8 cellular contexts compared by ENCODE assay signal in genomic region chr10:93993414-93993781, GRCh38. TPM values are rescaled to one million over a fixed set of nuclear protein-coding genes. Genes with fewer than 3 reads are reported as not detected.
A peak's percentile ranks its signal among the peaks of the same experiment; 100 is the strongest.
DNase-seq lines count a peak whose midpoint lies in the region; ATAC-seq and TF ChIP-seq lines count a peak whose summit lies in the region.
"Had no signal": no experiment of that assay in that cellular context is flagged by ENCODE, and none has a peak within 500 bp of the region (broad histone marks: within the 10 kb centered on the region; RNA-seq: fewer than 3 reads in every experiment).

No MANE protein-coding gene starts in this region.

- intact Hi-C loops in HCT116 (cut with micrococcal nuclease) = loop anchor here (5.0 kb wide), 1 partner anchor 49 kb away; no protein-coding TSS in a partner anchor
- intact Hi-C loops in CD4-positive, alpha-beta memory T cell (cut with micrococcal nuclease) = no loop called here

- no peak for DNase-seq in HCT116 (ENCODE audit: low read depth, low spot score)
- peak; percentile 14 for DNase-seq in WERI-Rb-1
- no peak for DNase-seq in hepatocyte (ENCODE audit: low spot score)
- no peak for DNase-seq in CD4-positive, alpha-beta memory T cell
- DNase-seq: stimulated activated naive B cell treated with anti-CD40 and anti-IgM and Interleukin-4, amounts not matched to agents 10 μg/mL and 1 μg/mL and 100 μg/mL, for 72 hours had no signal

- no peak for TF ChIP-seq RAD21 in HCT116 (IDR thresholded peaks at IDR 0.05; ENCODE audit: low read depth)

- H3K4me1 Mint-ChIP-seq in CD4-positive, alpha-beta memory T cell = peaks cover 0 to 7% (median 5%) of the 10 kb centered on the region in 4 donors

- no TSS peak for BruUV-seq in HCT116 (replicated peaks; lab: Mats Ljungman, UMichigan)

- H3K9me3 ChIP-seq in HCT116 (ENCODE audit: control insufficient read depth in 1 of 2, insufficient read depth in 1 of 2, low read depth in 1 of 2, low read length in 2 of 2) (no peaks in the 10 kb centered on the region), WERI-Rb-1 (ENCODE audit: severe bottlenecking) (no peaks in the 10 kb centered on the region), hepatocyte (ENCODE audit: low read depth) (no peaks in the 10 kb centered on the region), skeletal muscle tissue (ENCODE audit: control insufficient read depth in 3 of 3, low read length in 3 of 3) (no peaks in the 10 kb centered on the region)
- H3K9me3 ChIP-seq in CD4-positive, alpha-beta memory T cell (ENCODE audit: control insufficient read depth in 1 of 2, low read length in 2 of 2) = no peaks in the 10 kb centered on the region

- no peak overlapping the region for H3K27ac Mint-ChIP-seq in CD4-positive, alpha-beta memory T cell
- H3K27ac Mint-ChIP-seq: stimulated activated naive B cell treated with anti-CD40 and anti-IgM and Interleukin-4, amounts not matched to agents 10 μg/mL and 1 μg/mL and 100 μg/mL, for 72 hours had no signal

- RAD21 ChIA-PET in HCT116 (lab: Charles Lee; ENCODE audit: low non-redundant PET in 1 of 2, low total read pairs in 2 of 2, uncharacterized antibody in 2 of 2, unreplicated experiment in 2 of 2) = no interaction called here

- peak overlapping the region in 3 of 8 donors; percentile 30 to 62 (median 47) for H3K4me3 Mint-ChIP-seq in CD4-positive, alpha-beta memory T cell

- peaks cover 0 to 5% (median 2%) of the 10 kb centered on the region in 8 donors for H3K9me3 Mint-ChIP-seq in CD4-positive, alpha-beta memory T cell

- POLR2A ChIA-PET in HCT116 (lab: Charles Lee) = no interaction called here
- POLR2A ChIA-PET in CD4-positive, alpha-beta memory T cell (lab: Charles Lee; ENCODE audit: partially characterized antibody) = no interaction called here

- H3K27ac ChIP-seq in HCT116 (ENCODE audit: low read depth, low read length) = no peak overlapping the region; the same call in 1 of the 2 replicates
- H3K27ac ChIP-seq in WERI-Rb-1 = peak overlapping the region; percentile 67
- peak overlapping the region; percentile 52 for H3K27ac ChIP-seq in hepatocyte
- H3K27ac ChIP-seq in skeletal muscle tissue (ENCODE audit: low read depth, low read length) = no peak overlapping the region
- no peak overlapping the region for H3K27ac ChIP-seq in CD4-positive, alpha-beta memory T cell (ENCODE audit: low read depth, low read length)

- peaks cover 0 to 4% of the 10 kb centered on the region in 2 donors for H3K36me3 Mint-ChIP-seq in CD4-positive, alpha-beta memory T cell
- H3K36me3 Mint-ChIP-seq: stimulated activated naive B cell treated with anti-CD40 and anti-IgM and Interleukin-4, amounts not matched to agents 10 μg/mL and 1 μg/mL and 100 μg/mL, for 72 hours had no signal

- peaks cover 47 to 60% of the 10 kb centered on the region in 2 donors for H3K27me3 Mint-ChIP-seq in CD4-positive, alpha-beta memory T cell

- CTCF ChIA-PET in HCT116 (lab: Charles Lee) = no interaction called here
- CTCF ChIA-PET in CD4-positive, alpha-beta memory T cell (lab: Charles Lee; ENCODE audit: partially characterized antibody) = no interaction called here

- 10% methylated on average over 20 of the region's 25 CpGs for WGBS in hepatocyte (ENCODE audit: low lambda C conversion rate, missing lambda C conversion rate)

- H3K4me1 ChIP-seq in HCT116 (ENCODE audit: control insufficient read depth in 1 of 2, insufficient read depth in 2 of 2, low read length in 2 of 2) (peaks cover 24 to 36% of the 10 kb centered on the region in 2 experiments), hepatocyte (ENCODE audit: insufficient read depth) (peaks cover 34% of the 10 kb centered on the region), skeletal muscle tissue (ENCODE audit: control insufficient read depth in 3 of 3, insufficient read depth in 3 of 3, low read length in 3 of 3) (peaks cover 11 to 34% (median 16%) of the 10 kb centered on the region in 3 donors)
- H3K4me1 ChIP-seq in CD4-positive, alpha-beta memory T cell (ENCODE audit: insufficient read depth, low read length) = no peaks in the 10 kb centered on the region

- no peaks in the 10 kb centered on the region for H3K79me2 ChIP-seq in HCT116 (ENCODE audit: insufficient read depth, low read length)
- peaks cover 38% of the 10 kb centered on the region for H3K79me2 ChIP-seq in hepatocyte

- peak overlapping the region; percentile 89 for H3K4me2 ChIP-seq in HCT116 (ENCODE audit: low read length)
- peak overlapping the region; percentile 95 for H3K4me2 ChIP-seq in hepatocyte

- H3K36me3 ChIP-seq in HCT116 (ENCODE audit: control insufficient read depth in 1 of 2, insufficient read depth in 2 of 2, low read length in 2 of 2) = no peaks in the 10 kb centered on the region
- H3K36me3 ChIP-seq in WERI-Rb-1 = no peaks in the 10 kb centered on the region
- no peaks in the 10 kb centered on the region for H3K36me3 ChIP-seq in hepatocyte (replicated peaks; ENCODE audit: insufficient read depth, low read depth)
- no peaks in the 10 kb centered on the region for H3K36me3 ChIP-seq in skeletal muscle tissue (ENCODE audit: control insufficient read depth in 3 of 3, insufficient read depth in 3 of 3, low read length in 3 of 3)
- no peaks in the 10 kb centered on the region for H3K36me3 ChIP-seq in CD4-positive, alpha-beta memory T cell (ENCODE audit: insufficient read depth, low read length)

- TF ChIP-seq CTCF in HCT116 (IDR thresholded peaks at IDR 0.05 in 2 of 3, conservative IDR thresholded peaks at IDR 0.05 in 1 of 3; ENCODE audit: borderline replicate concordance in 1 of 3, insufficient read depth in 1 of 3, low read depth in 2 of 3, low read length in 2 of 3) (no peak), WERI-Rb-1 (IDR thresholded peaks at IDR 0.05; ENCODE audit: low read depth, low read length) (no peak), hepatocyte (IDR thresholded peaks at IDR 0.05; ENCODE audit: poor library complexity) (no peak)

- no peaks in the 10 kb centered on the region for H3K9me2 ChIP-seq in HCT116 (ENCODE audit: insufficient read depth)
- no peaks in the 10 kb centered on the region for H3K9me2 ChIP-seq in hepatocyte (replicated peaks; ENCODE audit: insufficient read depth)

- H3K9ac ChIP-seq in HCT116 (ENCODE audit: low read length) (peak overlapping the region; percentile 39), skeletal muscle tissue (ENCODE audit: low read depth in 1 of 3, low read length in 3 of 3) (peak overlapping the region; percentile 30 to 76 (median 58))

- H3K27me3 ChIP-seq in HCT116 (ENCODE audit: insufficient read depth, low read length) = no peaks in the 10 kb centered on the region
- no peaks in the 10 kb centered on the region for H3K27me3 ChIP-seq in WERI-Rb-1 (ENCODE audit: insufficient read depth, low read depth, severe bottlenecking)
- no peaks in the 10 kb centered on the region for H3K27me3 ChIP-seq in hepatocyte
- H3K27me3 ChIP-seq in skeletal muscle tissue (ENCODE audit: control insufficient read depth in 3 of 3, insufficient read depth in 3 of 3, low read length in 3 of 3) = no peaks in the 10 kb centered on the region
- peaks cover 12% of the 10 kb centered on the region for H3K27me3 ChIP-seq in CD4-positive, alpha-beta memory T cell (ENCODE audit: insufficient read depth, low read length)

- H4K20me1 ChIP-seq in HCT116 (ENCODE audit: insufficient read depth) (no peaks in the 10 kb centered on the region), hepatocyte (ENCODE audit: insufficient read depth, poor library complexity, severe bottlenecking) (no peaks in the 10 kb centered on the region)

- H2AFZ ChIP-seq in HCT116 (ENCODE audit: low read depth, low read length, poor library complexity, severe bottlenecking) (peak overlapping the region; percentile 91), hepatocyte (peak overlapping the region; percentile 80)

- no peak for TF ChIP-seq POLR2A in HCT116 (IDR thresholded peaks at IDR 0.05; ENCODE audit: borderline replicate concordance, extremely low read depth, insufficient read depth, insufficient read length)

- H3K4me3 ChIP-seq in HCT116 (replicated peaks in 1 of 2; ENCODE audit: low read depth in 1 of 2, low read length in 2 of 2) (peak overlapping the region; percentile 40 to 62), WERI-Rb-1 (ENCODE audit: low read depth, low read length) (peak overlapping the region; percentile 90), hepatocyte (peak overlapping the region; percentile 48), skeletal muscle tissue (ENCODE audit: low read length in 3 of 3) (peak overlapping the region; percentile 63 to 77 (median 69))
- no peak overlapping the region for H3K4me3 ChIP-seq in CD4-positive, alpha-beta memory T cell (ENCODE audit: low read length in 2 of 2)

- ATAC-seq in HCT116 = peak; percentile 53
- no peak for ATAC-seq in GM21529 (IDR thresholded peaks at IDR 0.05; ENCODE audit: unreplicated experiment)
- ATAC-seq in HG03280 (IDR thresholded peaks at IDR 0.05; ENCODE audit: unreplicated experiment) = no peak

TF ChIP-seq in HCT116, 20 proteins besides CTCF, POLR2A, EP300 and RAD21:
- no peak for TF ChIP-seq EZH2 (IDR thresholded peaks at IDR 0.05)

RNA-seq across cellular contexts. Expression of gene PLCE1, which starts 0.3 kb away (rescaled TPM):
- total RNA-seq in HCT116 (2021; ENCODE audit: unreplicated experiment) (2.5 TPM), hepatocyte (10.8 TPM in 2 replicates), skeletal muscle tissue (29.2 TPM)
- polyA plus RNA-seq in HCT116 (2012) = 1.1 and 1.4 TPM in 2 replicates
- 4.7 and 5.2 TPM in 2 replicates for polyA plus RNA-seq in hepatocyte
- not detected for total RNA-seq in CD4-positive, alpha-beta memory T cell
- under 1 TPM; 0.07 to 0.20 TPM for polyA plus RNA-seq in CD4-positive, alpha-beta memory T cell

Comparison
In these comparisons a context has a peak if more than half of its experiments do, and no peak if none do; other contexts are left out.
1. H3K27ac ChIP-seq: peak in WERI-Rb-1 (single experiment) and hepatocyte (single experiment); none in HCT116 (single experiment), skeletal muscle tissue (single experiment) and CD4-positive, alpha-beta memory T cell (single experiment).
2. H3K4me3 ChIP-seq: peak in HCT116 (2 of 2), WERI-Rb-1 (single experiment), hepatocyte (single experiment) and skeletal muscle tissue (3 of 3); none in CD4-positive, alpha-beta memory T cell (0 of 2).